Comparison of ENCODE assay signal across 30 cellular contexts in genomic region chr4:163195247-163195765, GRCh38.
"Had no signal": no experiment of that assay in that cellular context is flagged by ENCODE, and none has a peak within 500 bp of the region (broad histone marks: within the 10 kb centered on the region; RNA-seq: fewer than 3 reads in every experiment).

No MANE protein-coding gene starts in this region.

- H3K27ac Mint-ChIP-seq: activated CD4-positive, alpha-beta T cell treated with anti-CD3 and anti-CD28 coated beads for 36 hours; activated naive CD8-positive, alpha-beta T cell; activated T-cell treated with anti-CD3 and anti-CD28 coated beads, Interleukin-2, amount 50 U/mL, for 72 hours; brain; immature natural killer cell; natural killer cell treated with Interleukin-12 subunit alpha and Interleukin-12 subunit beta and Interleukin-15 and Interleukin-18, amount 100 ng/mL, for 72 hours; stimulated activated naive B cell treated with anti-CD40 and anti-IgM and Interleukin-4, amounts not matched to agents 10 μg/mL and 1 μg/mL and 100 μg/mL, for 72 hours; T-helper 17 cell; type B pancreatic cell had no signal

- H3K36me3 ChIP-seq: cardiac muscle cell, colonic mucosa, lower lobe of right lung, stomach, suprapubic skin, uterus had no signal

- H3K9me3 ChIP-seq: colonic mucosa had no signal

- H3K27ac ChIP-seq: cardiac muscle cell, colonic mucosa, lower lobe of right lung, stomach, suprapubic skin, uterus had no signal

- H3K27me3 Mint-ChIP-seq: natural killer cell treated with Interleukin-12 subunit alpha and Interleukin-12 subunit beta and Interleukin-15 and Interleukin-18, amount 100 ng/mL, for 72 hours; T-helper 17 cell; type B pancreatic cell had no signal

- H3K4me1 Mint-ChIP-seq: activated CD4-positive, alpha-beta T cell treated with anti-CD3 and anti-CD28 coated beads for 36 hours; brain; immature natural killer cell; stimulated activated naive B cell treated with anti-CD40 and anti-IgM and Interleukin-4, amounts not matched to agents 10 μg/mL and 1 μg/mL and 100 μg/mL, for 72 hours; T-helper 17 cell had no signal

- H3K4me3 Mint-ChIP-seq: activated CD4-positive, alpha-beta T cell treated with anti-CD3 and anti-CD28 coated beads for 36 hours; activated naive CD8-positive, alpha-beta T cell; activated T-cell treated with anti-CD3 and anti-CD28 coated beads, Interleukin-2, amount 50 U/mL, for 72 hours; brain; immature natural killer cell; natural killer cell treated with Interleukin-12 subunit alpha and Interleukin-12 subunit beta and Interleukin-15 and Interleukin-18, amount 100 ng/mL, for 72 hours; stimulated activated naive B cell treated with anti-CD40 and anti-IgM and Interleukin-4, amounts not matched to agents 10 μg/mL and 1 μg/mL and 100 μg/mL, for 72 hours; T-helper 17 cell; type B pancreatic cell had no signal

- H3K27me3 ChIP-seq: cardiac muscle cell, colonic mucosa, stomach, suprapubic skin, uterus had no signal

- H3K4me3 ChIP-seq: cardiac muscle cell, colonic mucosa, lower lobe of right lung, stomach, suprapubic skin, uterus had no signal

- H3K36me3 Mint-ChIP-seq: brain; stimulated activated naive B cell treated with anti-CD40 and anti-IgM and Interleukin-4, amounts not matched to agents 10 μg/mL and 1 μg/mL and 100 μg/mL, for 72 hours; type B pancreatic cell had no signal

- ATAC-seq: activated CD4-positive, alpha-beta T cell treated with anti-CD3 and anti-CD28 coated beads for 36 hours; activated T-cell treated with anti-CD3 and anti-CD28 coated beads, Interleukin-2, amount 50 U/mL, for 72 hours; left lobe of liver; lower lobe of right lung; natural killer cell treated with Interleukin-12 subunit alpha and Interleukin-12 subunit beta and Interleukin-15 and Interleukin-18, amount 100 ng/mL, for 72 hours; stimulated activated naive B cell treated with anti-CD40 and anti-IgM and Interleukin-4, amounts not matched to agents 10 μg/mL and 1 μg/mL and 100 μg/mL, for 72 hours; T-helper 17 cell had no signal

- DNase-seq: activated CD4-positive, alpha-beta T cell treated with anti-CD3 and anti-CD28 coated beads for 36 hours; activated CD4-positive, CD25-positive, alpha-beta regulatory T cell; activated naive CD4-positive, alpha-beta T cell; activated T-cell treated with anti-CD3 and anti-CD28 coated beads for 4 hours; activated T-cell treated with anti-CD3 and anti-CD28 coated beads, Interleukin-2, amount 50 U/mL, for 72 hours; anterior cingulate cortex; cerebellar nuclear complex; colonic mucosa; effector memory CD4-positive, alpha-beta T cell; head of caudate nucleus; hypothalamus; immature natural killer cell; lower lobe of right lung; mesenchymal stem cell; posterior cingulate gyrus; stimulated activated CD4-positive, alpha-beta T cell treated with anti-CD3 and anti-CD28 coated beads, Interleukin-15, amount 100 ng/mL, for 24 hours; stimulated activated CD4-positive, alpha-beta T cell treated with anti-CD3 and anti-CD28 coated beads, Interleukin-2, amount 100 ng/mL, for 24 hours; stimulated activated naive B cell treated with anti-CD40 and anti-IgM and Interleukin-4, amounts not matched to agents 10 μg/mL and 1 μg/mL and 100 μg/mL, for 72 hours; stomach; SW 1271; T-helper 17 cell; T1000; uterus had no signal

- H3K4me1 ChIP-seq: colonic mucosa, lower lobe of right lung, stomach, suprapubic skin, uterus had no signal
